In the genomic region with DNA sequence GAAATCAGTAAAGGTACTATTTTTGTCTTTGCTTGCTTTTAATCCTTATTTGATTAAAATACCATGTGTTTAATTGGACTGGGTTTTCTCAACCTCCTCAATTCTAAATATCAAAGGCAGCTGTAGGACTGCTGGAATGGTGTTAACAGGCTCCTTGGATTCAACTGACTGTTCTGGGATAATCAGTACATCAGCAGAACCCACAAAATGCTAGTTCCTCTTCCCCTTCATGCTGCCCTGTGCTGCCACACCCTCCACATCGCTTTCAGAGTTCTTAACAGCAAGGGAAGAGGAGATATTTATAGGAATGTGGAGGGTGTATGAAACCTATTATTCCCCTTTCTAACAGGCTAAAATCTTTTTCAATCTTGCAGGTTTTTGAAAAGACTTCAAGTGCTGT, we compare ENCODE assay signal across 1 cellular context.
TF ChIP-seq lines count a peak whose summit lies in the region.

No MANE protein-coding gene starts in this region.

TF ChIP-seq in HepG2, 621 proteins besides CTCF, POLR2A, EP300 and RAD21 (continued from another document):
- TF ChIP-seq SP140L (CRISPR knock-in tag; IDR thresholded peaks at IDR 0.05; ENCODE audit: borderline replicate concordance): no peak
